ENCODE assay signal across 1 cellular context in the genomic region with DNA sequence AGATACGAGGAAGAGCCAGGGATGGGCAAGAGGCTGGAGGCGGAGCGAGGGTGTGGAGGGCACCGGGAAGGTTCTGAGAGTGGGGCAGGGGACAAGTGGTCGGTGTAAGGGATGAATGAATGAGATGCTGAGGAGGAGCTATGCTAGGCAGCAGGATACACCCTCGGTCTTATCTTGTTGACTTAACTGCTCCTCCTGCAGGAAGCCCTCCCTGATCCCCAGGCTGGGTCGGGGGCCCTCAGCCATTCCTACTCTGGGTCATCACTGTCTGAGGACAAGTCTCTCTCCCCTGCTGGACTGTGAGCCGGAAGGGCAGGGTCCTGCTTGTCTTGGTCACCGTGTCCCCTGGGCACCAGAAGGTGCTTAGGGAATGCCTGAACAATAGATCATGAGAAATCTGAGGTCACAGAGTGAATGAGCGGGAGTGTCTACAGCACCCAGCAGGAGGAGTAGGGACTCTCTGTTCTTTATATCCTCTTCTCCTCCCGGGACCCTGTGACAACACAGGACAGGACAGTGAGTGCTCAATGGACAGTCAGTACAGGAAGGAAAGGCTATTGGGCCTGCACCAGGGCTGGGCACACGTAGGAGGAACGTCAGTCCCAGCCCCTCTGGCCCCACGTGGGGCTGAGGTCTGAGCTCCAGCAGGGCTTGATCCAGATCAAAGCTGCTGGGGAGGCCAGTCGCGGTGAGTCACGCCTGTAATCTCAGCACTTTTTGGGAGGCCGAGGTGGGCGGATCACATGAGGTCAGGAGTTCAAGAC.
TF ChIP-seq lines count a peak whose summit lies in the region.

No MANE protein-coding gene starts in this region.

TF ChIP-seq in WTC11, 78 proteins besides CTCF, POLR2A, EP300 and RAD21 (continued from another document):
- TF ChIP-seq, protein P1, sequence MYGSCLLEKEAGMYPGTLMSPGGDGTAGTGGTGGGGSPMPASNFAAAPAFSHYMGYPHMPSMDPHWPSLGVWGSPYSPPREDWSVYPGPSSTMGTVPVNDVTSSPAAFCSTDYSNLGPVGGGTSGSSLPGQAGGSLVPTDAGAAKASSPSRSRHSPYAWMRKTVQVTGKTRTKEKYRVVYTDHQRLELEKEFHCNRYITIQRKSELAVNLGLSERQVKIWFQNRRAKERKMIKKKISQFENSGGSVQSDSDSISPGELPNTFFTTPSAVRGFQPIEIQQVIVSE (CRISPR knock-in tag; IDR thresholded peaks at IDR 0.05; ENCODE audit: borderline replicate concordance), result no peak
